8 cellular contexts compared by ENCODE assay signal in the genomic region with DNA sequence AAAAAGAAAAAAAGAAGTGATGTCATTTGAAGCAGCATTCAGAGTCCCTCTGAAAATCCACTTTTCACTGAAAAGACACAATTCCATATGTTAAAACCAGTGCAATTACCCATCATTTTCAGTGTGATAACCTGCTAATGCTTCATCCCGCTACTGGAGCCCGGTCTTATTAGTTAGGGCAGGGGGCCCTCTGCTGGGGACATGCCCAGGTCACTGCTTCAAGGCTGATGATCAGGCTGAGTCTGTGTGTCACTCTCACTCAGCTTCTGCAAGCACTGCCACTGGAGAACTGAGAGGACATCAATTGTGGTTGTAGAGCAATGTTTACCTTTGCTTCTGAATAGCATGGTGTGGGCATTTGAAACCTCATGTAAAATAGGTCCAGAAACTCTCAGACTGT. TPM values are rescaled to one million over a fixed set of nuclear protein-coding genes. Genes with fewer than 3 reads are reported as not detected.
DNase-seq lines count a peak whose midpoint lies in the region; ATAC-seq, FAIRE-seq and TF ChIP-seq lines count a peak whose summit lies in the region.

No MANE protein-coding gene starts in this region.

- no peak for DNase-seq in AG04450 (ENCODE audit: low read depth, low spot score)
- DNase-seq in GM12891 (ENCODE audit: insufficient read length, low spot score), result no peak
- peak; percentile 9 for DNase-seq in NCI-H446 treated with DMSO at 0.1 percent for 48 hours (lab: John Stamatoyannopoulos, UW)
- peak; percentile 24 to 34 for DNase-seq in activated T-cell treated with anti-CD3 and anti-CD28 coated beads, Interleukin-2, amount 50 U/mL, for 48 hours
- peak; percentile 74 for DNase-seq in left kidney (ENCODE audit: low read depth, low spot score)
- DNase-seq in ureter (ENCODE audit: low spot score), result no peak
- no peak for DNase-seq in NK-92 treated with Interleukin-12 subunit alpha and Interleukin-12 subunit beta, amount 100 ng/mL, for 24 hours (lab: John Stamatoyannopoulos, UW)

- TF ChIP-seq POLR2A in GM12891 (IDR thresholded peaks at IDR 0.05; ENCODE audit: low read depth, low read length), result no peak

- TF ChIP-seq CTCF in AG04450 (IDR thresholded peaks at IDR 0.05; ENCODE audit: low read depth, low read length), result peak; percentile 25; the same call in 1 of the 2 replicates

- no peaks in the 10 kb centered on the region for H3K27me3 ChIP-seq in AG04450 (ENCODE audit: control insufficient read depth, insufficient read depth, low read length)

- H3K9me3 ChIP-seq in AG04450 (ENCODE audit: control insufficient read depth, insufficient read depth, low read length), result no peaks in the 10 kb centered on the region

- peak; percentile 70 for ATAC-seq in HG02884 (IDR thresholded peaks at IDR 0.05; ENCODE audit: unreplicated experiment)

- H3K27ac ChIP-seq in AG04450 (ENCODE audit: low read depth, low read length), result no peak overlapping the region

- CTCF ChIA-PET in AG04450 (lab: Charles Lee), result interaction anchor here (0.6 to 1.6 kb wide), 4 partner anchors 17 to 959 kb away, joined by 3 to 7 read pairs (median 5); no protein-coding TSS in a partner anchor

- FAIRE-seq in GM12891 (lab: Jason Lieb, UNC), result peak; percentile 43

- H3K4me3 ChIP-seq in AG04450 (ENCODE audit: low read depth, low read length), result no peak overlapping the region

- POLR2A ChIA-PET in AG04450 (lab: Yijun Ruan, JAX), result no interaction called here

TF ChIP-seq in GM12891, 5 proteins besides CTCF, POLR2A, EP300 and RAD21:
- TF ChIP-seq POLR2AphosphoS5 (IDR thresholded peaks at IDR 0.05; ENCODE audit: low read depth, low read length) (no peak), PAX5 (IDR thresholded peaks at IDR 0.05; ENCODE audit: insufficient read depth, low read length, severe bottlenecking) (no peak), TAF1 (IDR thresholded peaks at IDR 0.05; ENCODE audit: low read depth, low read length) (no peak), POU2F2 (IDR thresholded peaks at IDR 0.05; ENCODE audit: low read depth, low read length) (no peak), SPI1 (IDR thresholded peaks at IDR 0.05; ENCODE audit: low read depth, low read length) (no peak)

RNA-seq across cellular contexts. Expression of gene NXPH2, which starts 49.1 kb away (rescaled TPM):
- polyA plus RNA-seq in AG04450 (2011; rRNA removed), result not detected in 2 replicates
- not detected in 2 replicates for polyA minus RNA-seq in AG04450 (2011; rRNA and poly(A)+ RNA removed)
- not detected for polyA plus RNA-seq in GM12891 (2012; ENCODE audit: low read depth, missing spikeins)
- not detected for total RNA-seq in ureter

Comparison
In these comparisons a context has a peak if more than half of its experiments do, and no peak if none do; other contexts are left out.
1. DNase-seq: peak in NCI-H446 treated with DMSO at 0.1 percent for 48 hours (single experiment), activated T-cell treated with anti-CD3 and anti-CD28 coated beads, Interleukin-2, amount 50 U/mL, for 48 hours (2 of 2) and left kidney (single experiment); none in AG04450 (single experiment), GM12891 (single experiment), ureter (single experiment) and NK-92 treated with Interleukin-12 subunit alpha and Interleukin-12 subunit beta, amount 100 ng/mL, for 24 hours (single experiment).